23 cellular contexts compared by ENCODE assay signal in the genomic region with DNA sequence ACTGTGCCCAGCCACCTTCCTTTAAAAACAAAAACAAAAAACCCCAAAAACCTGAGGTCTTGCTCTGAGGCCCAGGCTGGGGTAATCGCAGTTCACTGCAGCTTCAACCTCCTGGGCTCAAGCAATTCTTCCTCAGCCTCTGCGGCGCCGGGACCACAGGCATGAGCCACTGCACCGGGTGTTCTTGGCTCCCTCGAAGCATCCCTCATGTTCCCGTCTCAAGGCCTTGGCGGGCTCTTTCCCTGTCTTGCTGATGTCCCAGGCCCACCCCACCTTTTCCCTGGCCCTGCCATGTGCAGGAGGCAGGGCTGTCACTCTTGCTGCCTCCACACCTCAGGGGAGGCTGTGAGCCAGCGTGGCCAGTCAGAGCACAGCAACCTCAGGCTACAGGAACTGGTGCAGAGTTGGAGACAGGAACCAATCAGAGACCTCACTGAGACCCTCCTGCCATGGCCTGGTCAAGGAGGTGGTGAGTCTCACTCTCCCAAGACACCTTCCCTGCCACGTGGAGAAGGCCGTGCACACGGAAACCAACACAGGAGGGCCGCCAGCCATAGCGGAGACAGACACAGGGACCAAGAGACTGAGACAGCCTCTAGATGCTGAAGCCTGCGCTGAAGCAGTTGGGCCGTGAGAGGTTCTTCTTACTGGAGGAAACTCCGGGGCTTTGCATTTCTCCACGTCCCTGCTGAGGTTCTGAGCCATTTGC. TPM values are rescaled to one million over a fixed set of nuclear protein-coding genes. Genes with fewer than 3 reads are reported as not detected.
DNase-seq lines count a peak whose midpoint lies in the region; FAIRE-seq and TF ChIP-seq lines count a peak whose summit lies in the region.
"Had no signal": no experiment of that assay in that cellular context is flagged by ENCODE, and none has a peak within 500 bp of the region (broad histone marks: within the 10 kb centered on the region; RNA-seq: fewer than 3 reads in every experiment).

No MANE protein-coding gene starts in this region.

- no peak overlapping the region for H3K4me2 ChIP-seq in H1 (ENCODE audit: insufficient read depth in 1 of 2, low read depth in 2 of 2, low read length in 2 of 2)
- H3K4me2 ChIP-seq: SK-N-SH had no signal

- CTCF ChIA-PET in CD4-positive, alpha-beta memory T cell (lab: Charles Lee; ENCODE audit: partially characterized antibody), result interaction anchor here (2.6 to 3.2 kb wide), 3 partner anchors 143 to 222 kb away, joined by 15 to 26 read pairs (median 24); no protein-coding TSS in a partner anchor
- CTCF ChIA-PET in H1 (lab: Charles Lee; ENCODE audit: partially characterized antibody), result interaction anchor here (0.6 to 2.9 kb wide), 10 partner anchors 9 to 222 kb away, joined by 3 to 18 read pairs (median 4); no protein-coding TSS in a partner anchor

- no peak overlapping the region for H2AK5ac ChIP-seq in H1 (ENCODE audit: low read depth, low read length)

- no peak overlapping the region for H2BK15ac ChIP-seq in H1 (ENCODE audit: low read length)

- no peaks in the 10 kb centered on the region for H3K36me3 Mint-ChIP-seq in CD4-positive, alpha-beta memory T cell
- H3K36me3 Mint-ChIP-seq: activated naive CD4-positive, alpha-beta T cell treated with anti-CD3 and anti-CD28 coated beads, Interleukin-2, amount 10 ng/mL, durations not matched to agents 7 days and 5 days; natural killer cell had no signal

- no peaks in the 10 kb centered on the region for H3K27me3 Mint-ChIP-seq in CD4-positive, alpha-beta memory T cell
- H3K27me3 Mint-ChIP-seq: activated naive CD4-positive, alpha-beta T cell treated with anti-CD3 and anti-CD28 coated beads, Interleukin-2, amount 10 ng/mL, durations not matched to agents 7 days and 5 days had no signal

- no peak overlapping the region for H3K18ac ChIP-seq in H1 (ENCODE audit: extremely low read depth, low read length)

- H3K36me3 ChIP-seq in CD4-positive, alpha-beta memory T cell (ENCODE audit: insufficient read depth, low read length), result no peaks in the 10 kb centered on the region
- no peaks in the 10 kb centered on the region for H3K36me3 ChIP-seq in H1 (ENCODE audit: control insufficient read depth in 2 of 4, insufficient read depth in 4 of 4, low read length in 3 of 4)
- H3K36me3 ChIP-seq in MG63, result no peaks in the 10 kb centered on the region
- H3K36me3 ChIP-seq: ascending aorta had no signal

- DNase-seq in CD4-positive, alpha-beta memory T cell, result no peak
- DNase-seq in GM19239 (ENCODE audit: insufficient read length, low spot score) (no peak), H1 (ENCODE audit: low read depth in 1 of 2, low spot score in 2 of 2) (no peak), retina (peak; percentile 14), MG63 (no peak), NCI-H1092 treated with DMSO at 0.1 percent for 48 hours (lab: John Stamatoyannopoulos, UW) (no peak), GM13977 (ENCODE audit: low spot score) (no peak)
- DNase-seq: activated CD4-positive, CD25-positive, alpha-beta regulatory T cell; activated CD8-positive, alpha-beta memory T cell treated with anti-CD3 and anti-CD28 coated beads for 24 hours; activated naive CD4-positive, alpha-beta T cell treated with anti-CD3 and anti-CD28 coated beads, Interleukin-2, amount 10 ng/mL, durations not matched to agents 7 days and 5 days; activated T-cell treated with anti-CD3 and anti-CD28 coated beads, Interleukin-2, amount 50 U/mL, for 4 hours; central memory CD4-positive, alpha-beta T cell; left cardiac atrium; mesendoderm; natural killer cell; NCI-H524; SK-N-SH; T1000 had no signal

- 87% methylated on average over 18 of the region's 18 CpGs; no CpG with 5 or more reads in 1 of the 2 experiments for whole genome bisulfite sequencing in H1 (ENCODE audit: extremely low coverage in 1 of 2, insufficient coverage in 1 of 2, insufficient read length in 1 of 2, insufficient replicate concordance in 2 of 2, low coverage in 1 of 2, low lambda C conversion rate in 2 of 2, missing lambda C conversion rate in 1 of 2), 2 experiments

- intact Hi-C loops in CD4-positive, alpha-beta memory T cell (cut with micrococcal nuclease), result loop anchor here (5.0 kb wide), 1 partner anchor 394 kb away; no protein-coding TSS in a partner anchor

- no peak for TF ChIP-seq POLR2A in H1 (IDR thresholded peaks at IDR 0.05; ENCODE audit: control extremely low read depth in 1 of 2, low read depth in 2 of 2, low read length in 2 of 2)

- H2BK120ac ChIP-seq in H1 (replicated peaks; ENCODE audit: low read depth, low read length), result no peak overlapping the region

- no peak for TF ChIP-seq RAD21 in H1 (IDR thresholded peaks at IDR 0.05 in 1 of 2, conservative IDR thresholded peaks at IDR 0.05 in 1 of 2; ENCODE audit: low read depth in 2 of 2, low read length in 2 of 2)

- no peaks in the 10 kb centered on the region for H3K9me3 Mint-ChIP-seq in CD4-positive, alpha-beta memory T cell
- H3K9me3 Mint-ChIP-seq: activated naive CD4-positive, alpha-beta T cell treated with anti-CD3 and anti-CD28 coated beads, Interleukin-2, amount 10 ng/mL, durations not matched to agents 7 days and 5 days; activated T-cell treated with anti-CD3 and anti-CD28 coated beads, Interleukin-2, amount 50 U/mL, for 4 hours; natural killer cell had no signal

- no peak overlapping the region for H3K4ac ChIP-seq in H1 (replicated peaks; ENCODE audit: insufficient read length, low read depth, low read length)

- H2BK12ac ChIP-seq in H1 (ENCODE audit: low read depth, low read length), result no peak overlapping the region

- no peak overlapping the region for H3K9ac ChIP-seq in H1 (replicated peaks in 1 of 4; ENCODE audit: extremely low read depth in 1 of 4, low read depth in 3 of 4, low read length in 3 of 4)
- H3K9ac ChIP-seq: SK-N-SH had no signal

- H3K79me1 ChIP-seq in H1 (ENCODE audit: low read depth, low read length), result no peaks in the 10 kb centered on the region

- H3K56ac ChIP-seq in H1 (replicated peaks; ENCODE audit: insufficient read length, low read depth, low read length), result no peak overlapping the region

- peaks cover 0 to 10% of the 10 kb centered on the region in 2 experiments for H4K20me1 ChIP-seq in H1 (replicated peaks in 1 of 2; ENCODE audit: control insufficient read depth in 1 of 2, insufficient read depth in 2 of 2, low read length in 2 of 2)

- FAIRE-seq in GM19239 (lab: Jason Lieb, UNC), result peak; percentile 49
- no peak for FAIRE-seq in H1 (lab: Jason Lieb, UNC)
- FAIRE-seq: endothelial cell of umbilical vein, H54 had no signal

- TF ChIP-seq EP300 in H1 (IDR thresholded peaks at IDR 0.05; ENCODE audit: borderline replicate concordance in 1 of 2, low read depth in 2 of 2, low read length in 2 of 2), result no peak

- H4K8ac ChIP-seq in H1 (ENCODE audit: extremely low read depth, insufficient read depth, low read length), result no peak overlapping the region

- peaks cover 0 to 1% (median 0%) of the 10 kb centered on the region in 4 donors for H3K4me1 Mint-ChIP-seq in CD4-positive, alpha-beta memory T cell
- H3K4me1 Mint-ChIP-seq: activated naive CD4-positive, alpha-beta T cell treated with anti-CD3 and anti-CD28 coated beads, Interleukin-2, amount 10 ng/mL, durations not matched to agents 7 days and 5 days; natural killer cell had no signal

- in situ Hi-C loops in GM13977 (cut with MboI; ENCODE audit: low pct_unique_long_range_greater_than_20kb, low sequenced_read_pairs, unreplicated experiment), result loop anchor here (10.0 kb wide), 2 partner anchors 142 to 222 kb away; partner anchors contain the start of gene TRAF3

- no peak overlapping the region for H2AFZ ChIP-seq in H1 (ENCODE audit: low read length)

- peak overlapping the region in 6 of 7 donors; percentile 39 to 87 (median 50) for H3K27ac Mint-ChIP-seq in CD4-positive, alpha-beta memory T cell
- H3K27ac Mint-ChIP-seq: natural killer cell had no signal

- H3K9me3 ChIP-seq in CD4-positive, alpha-beta memory T cell (ENCODE audit: control insufficient read depth in 1 of 2, low read length in 2 of 2), result no peaks in the 10 kb centered on the region
- H3K9me3 ChIP-seq in H1 (ENCODE audit: insufficient read depth in 2 of 2, low read depth in 1 of 2, low read length in 1 of 2) (no peaks in the 10 kb centered on the region; a peak in 1 of 4 replicates), MG63 (no peaks in the 10 kb centered on the region)
- H3K9me3 ChIP-seq: ascending aorta, SK-N-SH, suprapubic skin had no signal

- H3K79me2 ChIP-seq in H1 (ENCODE audit: control insufficient read depth in 1 of 2, insufficient read depth in 2 of 2, low read length in 2 of 2), result no peaks in the 10 kb centered on the region

- no peak overlapping the region for H3K23ac ChIP-seq in H1 (ENCODE audit: insufficient read length)

- H2BK5ac ChIP-seq in H1 (ENCODE audit: low read depth, low read length), result 0 out of 2 replicates have a peak overlapping the region, but pooled peaks have one; percentile 35

- H4K5ac ChIP-seq in H1 (ENCODE audit: insufficient read length, low read depth, low read length), result no peak overlapping the region

- no peak overlapping the region for H3K4me3 Mint-ChIP-seq in CD4-positive, alpha-beta memory T cell
- H3K4me3 Mint-ChIP-seq: activated naive CD4-positive, alpha-beta T cell treated with anti-CD3 and anti-CD28 coated beads, Interleukin-2, amount 10 ng/mL, durations not matched to agents 7 days and 5 days; activated T-cell treated with anti-CD3 and anti-CD28 coated beads, Interleukin-2, amount 50 U/mL, for 4 hours; natural killer cell had no signal

- H3K4me1 ChIP-seq in CD4-positive, alpha-beta memory T cell (ENCODE audit: insufficient read depth, low read length), result no peaks in the 10 kb centered on the region
- H3K4me1 ChIP-seq in H1 (replicated peaks in 1 of 4; ENCODE audit: control insufficient read depth in 3 of 4, insufficient read depth in 4 of 4, low read length in 3 of 4), result no peaks in the 10 kb centered on the region; a peak in 1 of 7 replicates
- H3K4me1 ChIP-seq: ascending aorta, suprapubic skin had no signal

- no peak overlapping the region for H3K4me3 ChIP-seq in CD4-positive, alpha-beta memory T cell (ENCODE audit: low read length in 2 of 2)
- H3K4me3 ChIP-seq in H1 (ENCODE audit: extremely low read depth in 1 of 4, insufficient read depth in 2 of 4, low read depth in 3 of 4, low read length in 4 of 4) (no peak overlapping the region), MG63 (no peak overlapping the region)
- H3K4me3 ChIP-seq: ascending aorta, suprapubic skin had no signal

- no peak overlapping the region for H4K91ac ChIP-seq in H1 (replicated peaks; ENCODE audit: insufficient read length, low read length)

- H3K14ac ChIP-seq in H1 (ENCODE audit: insufficient read length), result no peak overlapping the region

- no peak overlapping the region for H2BK20ac ChIP-seq in H1 (ENCODE audit: low read length)

- POLR2A ChIA-PET in CD4-positive, alpha-beta memory T cell (lab: Charles Lee; ENCODE audit: partially characterized antibody), result no interaction called here
- POLR2A ChIA-PET in H1 (lab: Charles Lee; ENCODE audit: partially characterized antibody), result interaction anchor here (0.8 to 1.0 kb wide), 2 partner anchors 12 to 141 kb away, joined by 3 to 4 read pairs; no protein-coding TSS in a partner anchor

- H3K23me2 ChIP-seq in H1 (ENCODE audit: low read depth, low read length), result peaks cover 23% of the 10 kb centered on the region; the same call in 1 of the 2 replicates

- TF ChIP-seq CTCF in H1 (IDR thresholded peaks at IDR 0.05; ENCODE audit: control extremely low read depth in 1 of 3, insufficient read depth in 1 of 3, low read depth in 1 of 3, low read length in 3 of 3), result no peak
- TF ChIP-seq CTCF in GM13977 (IDR thresholded peaks at IDR 0.05; ENCODE audit: extremely low read depth, insufficient read depth, missing control alignments), result no peak

- H3K27me3 ChIP-seq in CD4-positive, alpha-beta memory T cell (ENCODE audit: insufficient read depth, low read length), result no peaks in the 10 kb centered on the region
- H3K27me3 ChIP-seq in H1 (replicated peaks in 1 of 4; ENCODE audit: control insufficient read depth in 3 of 4, extremely low read depth in 1 of 4, insufficient read depth in 3 of 4, low read length in 3 of 4), result no peaks in the 10 kb centered on the region; a peak in 2 of 7 replicates
- no peaks in the 10 kb centered on the region for H3K27me3 ChIP-seq in MG63
- H3K27me3 ChIP-seq: ascending aorta, suprapubic skin had no signal

- H3K27ac ChIP-seq in CD4-positive, alpha-beta memory T cell (ENCODE audit: low read depth, low read length), result no peak overlapping the region
- no peak overlapping the region for H3K27ac ChIP-seq in H1 (ENCODE audit: low read depth, low read length)
- H3K27ac ChIP-seq: ascending aorta, suprapubic skin had no signal

RNA-seq across cellular contexts. Expression of gene AMN, which starts 6.0 kb away (rescaled TPM):
- 1 to 10 TPM; 5.1 to 7.1 TPM for total RNA-seq in CD4-positive, alpha-beta memory T cell
- 1 to 10 TPM in 1 of 2 donors, under 1 TPM in 1; 0.77 to 2.1 TPM for polyA plus RNA-seq in CD4-positive, alpha-beta memory T cell
- total RNA-seq in H1 (2021; fragmentation: NEBNext Ultra II Directional; extraction: Animal tissue kit (Norgen Biotek cat#: 25700)), result 0.99 and 1.5 TPM in 2 replicates
- 0.77 and 1.5 TPM in 2 replicates for polyA plus RNA-seq in H1 (2011; rRNA removed)
- polyA plus RNA-seq in H1 (2011; cell fraction: cytosol; rRNA removed), result 0.78 TPM
- polyA plus RNA-seq in H1 (2011; cell fraction: nucleus; rRNA removed), result 5.4 TPM
- 0.54 to 0.84 TPM (median 0.70 TPM) in 4 replicates for polyA plus RNA-seq in H1 (2012, experiment 1 of 2)
- polyA plus RNA-seq in H1 (2012, experiment 2 of 2), result 0.45 TPM
- 1.5 TPM for polyA plus RNA-seq in H1 (2013, experiment 1 of 2)
- 1.3 TPM for polyA plus RNA-seq in H1 (2013, experiment 2 of 2)
- polyA minus RNA-seq in H1 (2011; rRNA and poly(A)+ RNA removed), result 0.16 TPM in 1 of 2 replicates, not detected in the other
- polyA minus RNA-seq in H1 (2011; cell fraction: cytosol; rRNA and poly(A)+ RNA removed), result 0.59 TPM
- 0.50 TPM for polyA minus RNA-seq in H1 (2011; cell fraction: nucleus; rRNA and poly(A)+ RNA removed)
- total RNA-seq in MG63 (2014; rRNA removed; shearing (Covaris generic); ENCODE audit: low replicate concordance), result 0.43 TPM in 1 of 2 replicates, not detected in the other
- total RNA-seq: endothelial cell of umbilical vein, RPMI7951 had no signal
